In genomic region chr17:38415250-38416194, GRCh38 we compare ENCODE assay signal across 8 cellular contexts. TPM values are rescaled to one million over a fixed set of nuclear protein-coding genes. Genes with fewer than 3 reads are reported as not detected.
DNase-seq lines count a peak whose midpoint lies in the region; ATAC-seq, FAIRE-seq and TF ChIP-seq lines count a peak whose summit lies in the region.

No MANE protein-coding gene starts in this region.

- no peaks in the 10 kb centered on the region for H3K9me3 Mint-ChIP-seq in astrocyte (ENCODE audit: unreplicated experiment)

- H3K4me3 Mint-ChIP-seq in astrocyte (ENCODE audit: unreplicated experiment) = peak overlapping the region; percentile 76

- peak; percentile 2 to 34; a peak in 1 of 4 replicates for TF ChIP-seq EP300 in HepG2 (IDR thresholded peaks at IDR 0.05; ENCODE audit: low read depth in 2 of 2, low read length in 2 of 2)
- TF ChIP-seq EP300 in HepG2 (CRISPR knock-in tag; IDR thresholded peaks at IDR 0.05; ENCODE audit: borderline replicate concordance) = peak; percentile 74; the same call in 1 of the 2 replicates

- H3K27ac ChIP-seq in astrocyte (ENCODE audit: low read depth, low read length) = no peak overlapping the region
- H3K27ac ChIP-seq in HepG2 (ENCODE audit: extremely low read length, insufficient read depth, low read length) = peak overlapping the region; percentile 55

- no TSS peak for BruUV-seq in HepG2 (replicated peaks; lab: Mats Ljungman, UMichigan)

- peak; percentile 73 for ATAC-seq in HepG2

- no peaks in the 10 kb centered on the region for H3K36me3 ChIP-seq in astrocyte (ENCODE audit: insufficient read depth, low read length)
- H3K36me3 ChIP-seq in HepG2 (replicated peaks in 1 of 2; ENCODE audit: control insufficient read depth in 1 of 2, insufficient read depth in 2 of 2, low read length in 2 of 2) = no peaks in the 10 kb centered on the region

- no peak overlapping the region for H3K4me3 ChIP-seq in astrocyte (ENCODE audit: insufficient read depth, low read depth, low read length)
- H3K4me3 ChIP-seq in HepG2 (replicated peaks in 1 of 3; ENCODE audit: insufficient read depth in 1 of 3, low read depth in 2 of 3, low read length in 3 of 3) = peak overlapping the region; percentile 67 to 91 (median 76)
- no peak overlapping the region for H3K4me3 ChIP-seq in lower leg skin (ENCODE audit: low read depth, poor library complexity, severe bottlenecking)

- H4K20me1 ChIP-seq in astrocyte (ENCODE audit: insufficient read depth, low read length) (no peaks in the 10 kb centered on the region), HepG2 (ENCODE audit: insufficient read depth, low read length) (no peaks in the 10 kb centered on the region)

- intact Hi-C loops in HepG2 (cut with micrococcal nuclease; ENCODE audit: unreplicated experiment) (no loop called here), lower leg skin (cut with DNase I; ENCODE audit: low total_unique reads) (no loop called here)

- H3K27ac Mint-ChIP-seq in astrocyte (ENCODE audit: unreplicated experiment) = peak overlapping the region; percentile 98

- peak; percentile 95 for DNase-seq in DMS53 (lab: John Stamatoyannopoulos, UW)
- DNase-seq in HT-29 (ENCODE audit: low spot score) = peak; percentile 70
- peak; percentile 89 for DNase-seq in NCI-H748 (lab: John Stamatoyannopoulos, UW; ENCODE audit: unreplicated experiment)
- peak; percentile 20 for DNase-seq in astrocyte (ENCODE audit: low read depth)
- DNase-seq in HepG2 (ENCODE audit: low spot score) = peak; percentile 59
- no peak for DNase-seq in cortex of kidney (lab: John Stamatoyannopoulos, UW)
- no peak for DNase-seq in occipital lobe (lab: John Stamatoyannopoulos, UW)
- DNase-seq in lower leg skin (ENCODE audit: low spot score in 2 of 2) = no peak

- H3K4me1 ChIP-seq in astrocyte (ENCODE audit: insufficient read depth, low read length) (peaks cover 6% of the 10 kb centered on the region), HepG2 (ENCODE audit: insufficient read depth, low read length) (peaks cover 34% of the 10 kb centered on the region)

- POLR2A ChIA-PET in HepG2 (lab: Yijun Ruan, JAX) = interaction anchor here (0.9 to 4.7 kb wide), 12 partner anchors 10 to 143 kb away, joined by 3 to 158 read pairs (median 5); partner anchors contain the start of gene SOCS7

- TF ChIP-seq RAD21 in HepG2 (CRISPR knock-in tag; IDR thresholded peaks at IDR 0.05) = no peak

- no peaks in the 10 kb centered on the region for H3K36me3 Mint-ChIP-seq in astrocyte (ENCODE audit: low read depth, unreplicated experiment)

- peak overlapping the region; percentile 64 for H3K9ac ChIP-seq in astrocyte (ENCODE audit: low read length)
- H3K9ac ChIP-seq in HepG2 (ENCODE audit: insufficient read depth, low read depth, low read length) = peak overlapping the region; percentile 84

- H3K9me3 ChIP-seq in astrocyte (ENCODE audit: insufficient read depth, low read depth, low read length) = no peaks in the 10 kb centered on the region
- no peaks in the 10 kb centered on the region for H3K9me3 ChIP-seq in HepG2 (ENCODE audit: low read length)

- H3K79me2 ChIP-seq in astrocyte (ENCODE audit: insufficient read depth, low read length) = no peaks in the 10 kb centered on the region
- H3K79me2 ChIP-seq in HepG2 (ENCODE audit: insufficient read depth, low read length) = no peaks in the 10 kb centered on the region

- in situ Hi-C loops in HepG2 (cut with HindIII; ENCODE audit: extremely low pct_ligation_motif_present, low pct_unique_long_range_greater_than_20kb) = no loop called here

- peaks cover 21% of the 10 kb centered on the region for H3K27me3 ChIP-seq in astrocyte (ENCODE audit: insufficient read depth, low read length)
- H3K27me3 ChIP-seq in HepG2 (ENCODE audit: control insufficient read depth in 1 of 2, insufficient read depth in 2 of 2, low read length in 2 of 2) = peaks cover 16 to 44% of the 10 kb centered on the region in 2 experiments

- H3K4me1 Mint-ChIP-seq in astrocyte (ENCODE audit: low read depth, unreplicated experiment) = peaks cover 4% of the 10 kb centered on the region

- no peak for TF ChIP-seq CTCF in astrocyte (IDR thresholded peaks at IDR 0.05; ENCODE audit: insufficient read depth, low read depth, low read length)
- TF ChIP-seq CTCF in HepG2 (CRISPR knock-in tag; IDR thresholded peaks at IDR 0.05) = 0 out of 2 replicates have a peak, but pooled peaks have one; percentile 1
- no peak for TF ChIP-seq CTCF in lower leg skin (IDR thresholded peaks at IDR 0.05)

- TF ChIP-seq POLR2A in HepG2 (IDR thresholded peaks at IDR 0.05; ENCODE audit: insufficient read depth in 1 of 2, low read depth in 2 of 2, low read length in 2 of 2) = peak; percentile 60 to 72; a peak in 2 of 4 replicates
- TF ChIP-seq POLR2A in lower leg skin (IDR thresholded peaks at IDR 0.05) = no peak

- CTCF ChIA-PET in HepG2 (lab: Yijun Ruan, JAX; ENCODE audit: low intra/inter-chr PET ratio, low total read pairs) = interaction anchor here (1.9 to 3.3 kb wide), 3 partner anchors 8 to 82 kb away, joined by 6 to 51 read pairs (median 9); partner anchors contain the start of gene SOCS7

- WGBS in HepG2 (ENCODE audit: low lambda C conversion rate) = 12% methylated on average over 19 of the region's 22 CpGs
- 29 to 35% methylated on average over 22 of the region's 22 CpGs for WGBS in lower leg skin, 2 donors

- FAIRE-seq in astrocyte (lab: Jason Lieb, UNC) = no peak
- no peak for FAIRE-seq in HepG2 (lab: Jason Lieb, UNC)

- peaks cover 17% of the 10 kb centered on the region for H3K27me3 Mint-ChIP-seq in astrocyte (ENCODE audit: low read depth, unreplicated experiment)

- H2AFZ ChIP-seq in astrocyte (ENCODE audit: low read depth, low read length) (peak overlapping the region; percentile 79), HepG2 (ENCODE audit: low read length) (no peak overlapping the region)

- H3K4me2 ChIP-seq in astrocyte (ENCODE audit: low read length) (peak overlapping the region; percentile 69), HepG2 (ENCODE audit: low read depth, low read length) (peak overlapping the region; percentile 100)

TF ChIP-seq in HepG2, 621 proteins besides CTCF, POLR2A, EP300 and RAD21 (continues in another document):
- TF ChIP-seq ERF (CRISPR knock-in tag; IDR thresholded peaks at IDR 0.05) = no peak; the same call in none of the 2 replicates
- 0 out of 2 replicates have a peak, but pooled peaks have one; percentile 22 for TF ChIP-seq ARNT2 (CRISPR knock-in tag; IDR thresholded peaks at IDR 0.05; ENCODE audit: low read depth)
- TF ChIP-seq ATF6 (CRISPR knock-in tag; conservative IDR thresholded peaks at IDR 0.05) = no peak
- TF ChIP-seq NFKBIZ (CRISPR knock-in tag; IDR thresholded peaks at IDR 0.05) = no peak
- peak; percentile 95 for TF ChIP-seq PCBP1 (IDR thresholded peaks at IDR 0.05; ENCODE audit: borderline replicate concordance, low read depth, low read length)
- TF ChIP-seq ZZZ3 (CRISPR knock-in tag; IDR thresholded peaks at IDR 0.05; ENCODE audit: borderline replicate concordance) = no peak
- no peak for TF ChIP-seq HCFC1 (IDR thresholded peaks at IDR 0.05; ENCODE audit: low read depth, low read length)
- peak; percentile 61; the same call in 1 of the 2 replicates for TF ChIP-seq ZNF567 (CRISPR knock-in tag; IDR thresholded peaks at IDR 0.05; ENCODE audit: borderline replicate concordance)
- TF ChIP-seq NCOA5 (CRISPR knock-in tag; IDR thresholded peaks at IDR 0.05) = no peak
- TF ChIP-seq TGIF2 (CRISPR knock-in tag; IDR thresholded peaks at IDR 0.05) = peak; percentile 77
- TF ChIP-seq CEBPB (IDR thresholded peaks at IDR 0.05; ENCODE audit: borderline replicate concordance, low read depth, low read length) = peak; percentile 94

RNA-seq across cellular contexts. Expression of gene ARHGAP23, which starts 12.7 kb away (rescaled TPM):
- 326 and 391 TPM in 2 replicates for total RNA-seq in HT-29 (2014; rRNA removed; shearing (Covaris generic))
- 88.5 and 118 TPM in 2 replicates for total RNA-seq in astrocyte
- not detected in 2 replicates for total RNA-seq in HepG2 (2016; rRNA removed; fragmentation: Illumina TruSeq; extraction: Trizol)
- total RNA-seq in HepG2 (2016; cell fraction: cytosol; rRNA removed; fragmentation: Illumina TruSeq; extraction: Trizol; ENCODE audit: low read depth) = not detected in 2 replicates
- total RNA-seq in HepG2 (2016; cell fraction: insoluble cytoplasmic fraction; rRNA removed; fragmentation: Illumina TruSeq; extraction: Trizol) = 0.22 TPM in 1 of 2 replicates, not detected in the other
- total RNA-seq in HepG2 (2016; cell fraction: membrane; rRNA removed; fragmentation: Illumina TruSeq; extraction: Trizol) = not detected in 2 replicates
- total RNA-seq in HepG2 (2016; cell fraction: nucleus; rRNA removed; fragmentation: Illumina TruSeq; extraction: Trizol) = 0.96 TPM in 1 of 2 replicates, not detected in the other
- polyA plus RNA-seq in HepG2 (2011; rRNA removed) = 0.03 TPM in 2 replicates
- 0.03 and 0.14 TPM in 2 replicates for polyA plus RNA-seq in HepG2 (2011; cell fraction: cytosol; rRNA removed)
- 0.28 and 0.32 TPM in 2 replicates for polyA plus RNA-seq in HepG2 (2011; cell fraction: nucleus; rRNA removed)
- polyA plus RNA-seq in HepG2 (2012) = 0.08 and 0.20 TPM in 2 replicates
- 0.18 TPM in 1 of 2 replicates, not detected in the other for polyA plus RNA-seq in HepG2 (2016; cell fraction: cytosol; fragmentation: Illumina TruSeq; extraction: Trizol; ENCODE audit: low read depth)
- polyA plus RNA-seq in HepG2 (2016; cell fraction: insoluble cytoplasmic fraction; fragmentation: Illumina TruSeq; extraction: Trizol; ENCODE audit: low read depth) = 0.04 TPM in 1 of 2 replicates, not detected in the other
- not detected in 2 replicates for polyA plus RNA-seq in HepG2 (2016; cell fraction: membrane; fragmentation: Illumina TruSeq; extraction: Trizol; ENCODE audit: low read depth)
- 0.15 and 0.55 TPM in 2 replicates for polyA plus RNA-seq in HepG2 (2016; cell fraction: nucleus; fragmentation: Illumina TruSeq; extraction: Trizol; ENCODE audit: insufficient read depth, low read depth)
- polyA minus RNA-seq in HepG2 (2011; rRNA and poly(A)+ RNA removed; ENCODE audit: low replicate concordance) = 41.8 TPM in 1 of 2 replicates, not detected in the other
- polyA minus RNA-seq in HepG2 (2011; cell fraction: cytosol; rRNA and poly(A)+ RNA removed) = 0.20 TPM in 1 of 2 replicates, not detected in the other
- 0.39 TPM in 1 of 2 replicates, not detected in the other for polyA minus RNA-seq in HepG2 (2011; cell fraction: nucleus; rRNA and poly(A)+ RNA removed)
- 42.9 TPM for total RNA-seq in occipital lobe
- total RNA-seq in lower leg skin = 100 to 1,000 TPM; 127 to 201 (median 149) TPM

Comparison
In these comparisons a context has a peak if more than half of its experiments do, and no peak if none do; other contexts are left out.
1. DNase-seq: peak in DMS53 (single experiment), HT-29 (single experiment), NCI-H748 (single experiment), astrocyte (single experiment) and HepG2 (single experiment); none in cortex of kidney (single experiment), occipital lobe (single experiment) and lower leg skin (0 of 2).
2. H3K4me3 ChIP-seq: peak in HepG2 (3 of 3); none in astrocyte (single experiment) and lower leg skin (single experiment).
3. POLR2A ChIP-seq: peak in HepG2 (2 of 2); none in lower leg skin (0 of 2).
4. RNA of gene ARHGAP23, which starts 12.7 kb away (total RNA-seq): 326 to 391 TPM in HT-29, 127 to 201 TPM in lower leg skin, 88.5 to 118 TPM in astrocyte and 42.9 TPM in occipital lobe (single experiment); 0.22 to 0.96 TPM in HepG2; every median in the first group is over 10 times any median in the second.